In the genomic region with DNA sequence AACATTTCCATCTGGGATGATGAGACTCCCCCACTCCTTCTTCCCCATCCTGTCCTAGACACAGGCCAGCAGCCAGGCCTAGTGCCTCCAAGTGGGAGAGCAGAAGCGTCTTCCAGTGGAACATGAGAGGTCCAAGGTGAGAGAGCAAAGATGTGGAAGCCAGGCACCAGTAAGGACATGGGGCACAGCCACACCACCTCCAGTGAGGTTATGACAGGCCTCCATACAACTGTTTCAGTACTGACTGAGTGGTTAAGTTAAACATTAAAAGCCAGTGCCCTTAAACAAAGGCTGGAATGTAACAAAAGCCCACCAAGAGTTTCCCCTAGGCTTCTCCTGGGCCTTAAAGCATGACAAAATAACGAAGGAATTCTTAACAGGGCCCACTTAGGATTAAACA, we compare ENCODE assay signal across 11 cellular contexts. TPM values are rescaled to one million over a fixed set of nuclear protein-coding genes. Genes with fewer than 3 reads are reported as not detected.
A peak's percentile ranks its signal among the peaks of the same experiment; 100 is the strongest.
DNase-seq lines count a peak whose midpoint lies in the region; ATAC-seq and TF ChIP-seq lines count a peak whose summit lies in the region.
"Had no signal": no experiment of that assay in that cellular context is flagged by ENCODE, and none has a peak within 500 bp of the region (broad histone marks: within the 10 kb centered on the region; RNA-seq: fewer than 3 reads in every experiment).

No MANE protein-coding gene starts in this region.

- peaks cover 76% of the 10 kb centered on the region for H3K36me3 Mint-ChIP-seq in T-helper 1 cell treated with Interleukin-12 subunit alpha and Interleukin-12 subunit beta and Interleukin-4 antibody, amounts not matched to agents 30 μg/mL and 1 μg/mL, for 36 hours (ENCODE audit: low read depth)
- H3K36me3 Mint-ChIP-seq in activated naive CD8-positive, alpha-beta T cell treated with anti-CD3 and anti-CD28 coated beads, Interleukin-2, amount 50 U/mL, for 24 hours (ENCODE audit: low read depth), result peaks cover 84% of the 10 kb centered on the region
- H3K36me3 Mint-ChIP-seq in stimulated activated effector memory CD8-positive, alpha-beta T cell treated with anti-CD3 and anti-CD28 coated beads, Interleukin-12 subunit alpha, Interleukin-12 subunit beta, amount 100 ng/mL, for 72 hours, result peaks cover 92% of the 10 kb centered on the region

- no peaks in the 10 kb centered on the region for H3K27me3 ChIP-seq in BE2C

- no peaks in the 10 kb centered on the region for H3K9me3 ChIP-seq in BE2C

- peak overlapping the region; percentile 88 for H3K4me3 Mint-ChIP-seq in T-helper 1 cell treated with Interleukin-12 subunit alpha and Interleukin-12 subunit beta and Interleukin-4 antibody, amounts not matched to agents 30 μg/mL and 1 μg/mL, for 36 hours
- H3K4me3 Mint-ChIP-seq in activated naive CD8-positive, alpha-beta T cell treated with anti-CD3 and anti-CD28 coated beads, Interleukin-2, amount 50 U/mL, for 24 hours, result peak overlapping the region; percentile 96
- H3K4me3 Mint-ChIP-seq in stimulated activated effector memory CD8-positive, alpha-beta T cell treated with anti-CD3 and anti-CD28 coated beads, Interleukin-12 subunit alpha, Interleukin-12 subunit beta, amount 100 ng/mL, for 72 hours, result peak overlapping the region; percentile 84

- no peak overlapping the region for H3K27ac ChIP-seq in coronary artery
- H3K27ac ChIP-seq: 22Rv1 had no signal

- no peak for DNase-seq in T-helper 1 cell
- DNase-seq in activated naive CD8-positive, alpha-beta T cell treated with anti-CD3 and anti-CD28 coated beads, Interleukin-2, amount 50 U/mL, for 24 hours, result no peak
- peak in 1 of 2 donors; percentile 49 for DNase-seq in stimulated activated effector memory CD8-positive, alpha-beta T cell treated with anti-CD3 and anti-CD28 coated beads, Interleukin-12 subunit alpha, Interleukin-12 subunit beta, amount 100 ng/mL, for 72 hours (ENCODE audit: low spot score in 2 of 2)
- DNase-seq in hypothalamus (lab: John Stamatoyannopoulos, UW), result no peak
- no peak for DNase-seq in coronary artery (ENCODE audit: low spot score)
- no peak for DNase-seq in BE2C
- DNase-seq: NCI-H1436 had no signal

- peaks cover 69% of the 10 kb centered on the region for H3K36me3 ChIP-seq in BE2C

- TF ChIP-seq CTCF in coronary artery (IDR thresholded peaks at IDR 0.05) (no peak), BE2C (IDR thresholded peaks at IDR 0.05; ENCODE audit: low read depth, low read length) (no peak)

- H3K9me3 Mint-ChIP-seq in T-helper 1 cell treated with Interleukin-12 subunit alpha and Interleukin-12 subunit beta and Interleukin-4 antibody, amounts not matched to agents 30 μg/mL and 1 μg/mL, for 36 hours, result no peaks in the 10 kb centered on the region
- no peaks in the 10 kb centered on the region for H3K9me3 Mint-ChIP-seq in activated naive CD8-positive, alpha-beta T cell treated with anti-CD3 and anti-CD28 coated beads, Interleukin-2, amount 50 U/mL, for 24 hours
- no peaks in the 10 kb centered on the region for H3K9me3 Mint-ChIP-seq in stimulated activated effector memory CD8-positive, alpha-beta T cell treated with anti-CD3 and anti-CD28 coated beads, Interleukin-12 subunit alpha, Interleukin-12 subunit beta, amount 100 ng/mL, for 72 hours

- no peaks in the 10 kb centered on the region for H3K27me3 Mint-ChIP-seq in T-helper 1 cell treated with Interleukin-12 subunit alpha and Interleukin-12 subunit beta and Interleukin-4 antibody, amounts not matched to agents 30 μg/mL and 1 μg/mL, for 36 hours (ENCODE audit: low read depth)
- no peaks in the 10 kb centered on the region for H3K27me3 Mint-ChIP-seq in activated naive CD8-positive, alpha-beta T cell treated with anti-CD3 and anti-CD28 coated beads, Interleukin-2, amount 50 U/mL, for 24 hours

- H3K4me1 ChIP-seq in BE2C, result peaks cover 6% of the 10 kb centered on the region; the same call in 1 of the 2 replicates

- H3K4me3 ChIP-seq in coronary artery (no peak overlapping the region), BE2C (ENCODE audit: low read depth, low read length) (no peak overlapping the region)
- H3K4me3 ChIP-seq: lung had no signal

- H3K4me1 Mint-ChIP-seq in T-helper 1 cell treated with Interleukin-12 subunit alpha and Interleukin-12 subunit beta and Interleukin-4 antibody, amounts not matched to agents 30 μg/mL and 1 μg/mL, for 36 hours (ENCODE audit: low read depth), result peaks cover 70% of the 10 kb centered on the region
- peaks cover 83% of the 10 kb centered on the region for H3K4me1 Mint-ChIP-seq in activated naive CD8-positive, alpha-beta T cell treated with anti-CD3 and anti-CD28 coated beads, Interleukin-2, amount 50 U/mL, for 24 hours
- H3K4me1 Mint-ChIP-seq in stimulated activated effector memory CD8-positive, alpha-beta T cell treated with anti-CD3 and anti-CD28 coated beads, Interleukin-12 subunit alpha, Interleukin-12 subunit beta, amount 100 ng/mL, for 72 hours, result peaks cover 71% of the 10 kb centered on the region

- peak; percentile 57 for ATAC-seq in HG03159 (IDR thresholded peaks at IDR 0.05; ENCODE audit: unreplicated experiment)
- peak; percentile 41 for ATAC-seq in activated naive CD8-positive, alpha-beta T cell treated with anti-CD3 and anti-CD28 coated beads, Interleukin-2, amount 50 U/mL, for 24 hours
- peak; percentile 58 for ATAC-seq in stimulated activated effector memory CD8-positive, alpha-beta T cell treated with anti-CD3 and anti-CD28 coated beads, Interleukin-12 subunit alpha, Interleukin-12 subunit beta, amount 100 ng/mL, for 72 hours

- H3K27ac Mint-ChIP-seq in T-helper 1 cell treated with Interleukin-12 subunit alpha and Interleukin-12 subunit beta and Interleukin-4 antibody, amounts not matched to agents 30 μg/mL and 1 μg/mL, for 36 hours, result peak overlapping the region; percentile 91
- H3K27ac Mint-ChIP-seq in activated naive CD8-positive, alpha-beta T cell treated with anti-CD3 and anti-CD28 coated beads, Interleukin-2, amount 50 U/mL, for 24 hours, result peak overlapping the region; percentile 94
- peak overlapping the region; percentile 87 for H3K27ac Mint-ChIP-seq in stimulated activated effector memory CD8-positive, alpha-beta T cell treated with anti-CD3 and anti-CD28 coated beads, Interleukin-12 subunit alpha, Interleukin-12 subunit beta, amount 100 ng/mL, for 72 hours

RNA-seq across cellular contexts. Expression of a gene that starts 5.3 kb away (rescaled TPM):
- 5.6 TPM for polyA plus RNA-seq in BE2C (2012; ENCODE audit: insufficient read depth, insufficient read length, low read depth)

RNA-seq across cellular contexts. Expression of a gene that starts 22.2 kb away (rescaled TPM):
- polyA plus RNA-seq in BE2C (2012; ENCODE audit: insufficient read depth, insufficient read length, low read depth), result 80.8 TPM

RNA-seq across cellular contexts. Expression of a gene that starts 37.2 kb away (rescaled TPM):
- 18.5 TPM for polyA plus RNA-seq in BE2C (2012; ENCODE audit: insufficient read depth, insufficient read length, low read depth)

RNA-seq across cellular contexts. Expression of a gene that starts 37.3 kb away (rescaled TPM):
- polyA plus RNA-seq in BE2C (2012; ENCODE audit: insufficient read depth, insufficient read length, low read depth), result 0.48 TPM
